11 cellular contexts compared by ENCODE assay signal in the genomic region with DNA sequence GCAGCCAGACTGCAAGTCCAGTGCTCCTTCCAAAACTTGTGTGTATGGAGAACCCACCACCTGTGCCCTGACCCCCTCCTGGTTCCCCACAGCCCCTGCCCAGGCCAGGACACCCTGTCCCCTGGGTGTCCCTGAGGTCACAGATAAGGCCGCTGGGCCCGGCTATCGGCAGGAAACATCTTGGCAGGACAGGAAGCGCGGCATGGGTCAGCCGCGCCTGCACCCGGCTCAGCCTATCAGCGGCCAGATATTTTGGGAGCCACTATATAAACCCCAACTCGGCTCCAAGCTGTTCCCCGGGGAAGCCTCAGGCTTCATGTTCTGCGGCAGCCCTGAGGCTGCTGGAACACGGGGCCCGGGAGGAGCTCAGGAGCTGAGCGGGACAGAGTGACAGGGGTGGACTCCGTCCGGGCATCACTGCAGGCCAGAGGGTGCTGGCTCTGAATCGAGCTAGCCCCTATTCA.
DNase-seq lines count a peak whose midpoint lies in the region; ATAC-seq and TF ChIP-seq lines count a peak whose summit lies in the region.
"Had no signal": no experiment of that assay in that cellular context is flagged by ENCODE, and none has a peak within 500 bp of the region (broad histone marks: within the 10 kb centered on the region; RNA-seq: fewer than 3 reads in every experiment).

No MANE protein-coding gene starts in this region.

- H3K27me3 ChIP-seq in H7 (ENCODE audit: control insufficient read depth, insufficient read depth, low read length) (no peaks in the 10 kb centered on the region), brain microvascular endothelial cell (replicated peaks) (no peaks in the 10 kb centered on the region)
- H3K27me3 ChIP-seq in CD8-positive, alpha-beta memory T cell (ENCODE audit: insufficient read depth, low read length, poor library complexity, severe bottlenecking) = no peaks in the 10 kb centered on the region

- H3K27ac Mint-ChIP-seq in stimulated activated naive B cell treated with anti-CD40 and anti-IgM and Interleukin-4, amounts not matched to agents 10 μg/mL and 1 μg/mL and 100 μg/mL, for 72 hours = peak overlapping the region; percentile 33
- no peak overlapping the region for H3K27ac Mint-ChIP-seq in CD8-positive, alpha-beta memory T cell
- H3K27ac Mint-ChIP-seq: brain had no signal

- H3K36me3 Mint-ChIP-seq in stimulated activated naive B cell treated with anti-CD40 and anti-IgM and Interleukin-4, amounts not matched to agents 10 μg/mL and 1 μg/mL and 100 μg/mL, for 72 hours = peaks cover 4 to 8% of the 10 kb centered on the region in 2 donors
- H3K36me3 Mint-ChIP-seq in CD8-positive, alpha-beta memory T cell = no peaks in the 10 kb centered on the region
- H3K36me3 Mint-ChIP-seq: brain had no signal

- H3K4me3 Mint-ChIP-seq in stimulated activated naive B cell treated with anti-CD40 and anti-IgM and Interleukin-4, amounts not matched to agents 10 μg/mL and 1 μg/mL and 100 μg/mL, for 72 hours = no peak overlapping the region
- H3K4me3 Mint-ChIP-seq in CD8-positive, alpha-beta memory T cell = no peak overlapping the region
- H3K4me3 Mint-ChIP-seq: brain had no signal

- POLR2A ChIA-PET in CD8-positive, alpha-beta memory T cell (lab: Charles Lee) = no interaction called here

- ATAC-seq in stimulated activated naive B cell treated with anti-CD40 and anti-IgM and Interleukin-4, amounts not matched to agents 10 μg/mL and 1 μg/mL and 100 μg/mL, for 72 hours (replicated peaks) = no peak
- ATAC-seq in GM19023 (IDR thresholded peaks at IDR 0.05; ENCODE audit: unreplicated experiment) = no peak

- H3K36me3 ChIP-seq in H7 (replicated peaks; ENCODE audit: control insufficient read depth, insufficient read depth, low read length) (no peaks in the 10 kb centered on the region), brain microvascular endothelial cell (replicated peaks) (no peaks in the 10 kb centered on the region)
- H3K36me3 ChIP-seq in CD8-positive, alpha-beta memory T cell (ENCODE audit: insufficient read depth, low read length) = no peaks in the 10 kb centered on the region

- H3K4me3 ChIP-seq in H7 (ENCODE audit: insufficient read depth, low read depth, low read length) (no peak overlapping the region), brain microvascular endothelial cell (ENCODE audit: low read depth, low read length) (no peak overlapping the region)
- no peak overlapping the region for H3K4me3 ChIP-seq in CD8-positive, alpha-beta memory T cell (ENCODE audit: low read length)

- DNase-seq in H7 = peak; percentile 33
- peak; percentile 14 for DNase-seq in brain microvascular endothelial cell
- peak; percentile 20 for DNase-seq in inferior parietal cortex (ENCODE audit: extremely low spot score)
- DNase-seq in stimulated activated naive B cell treated with anti-CD40 and anti-IgM and Interleukin-4, amounts not matched to agents 10 μg/mL and 1 μg/mL and 100 μg/mL, for 72 hours = no peak
- DNase-seq in CD8-positive, alpha-beta memory T cell = no peak
- no peak for DNase-seq in DMS 273 (lab: John Stamatoyannopoulos, UW; ENCODE audit: unreplicated experiment)
- no peak for DNase-seq in NCI-H446 (lab: John Stamatoyannopoulos, UW)
- DNase-seq: Caco-2, NCI-H2081 treated with DMSO at 0.1 percent for 48 hours had no signal

- no peak overlapping the region for H3K27ac ChIP-seq in brain microvascular endothelial cell
- no peak overlapping the region for H3K27ac ChIP-seq in CD8-positive, alpha-beta memory T cell (ENCODE audit: low read depth, low read length)

- no peak for TF ChIP-seq CTCF in brain microvascular endothelial cell (IDR thresholded peaks at IDR 0.05; ENCODE audit: low read depth, low read length, missing control alignments)

- H3K4me1 Mint-ChIP-seq in stimulated activated naive B cell treated with anti-CD40 and anti-IgM and Interleukin-4, amounts not matched to agents 10 μg/mL and 1 μg/mL and 100 μg/mL, for 72 hours = peaks cover 45 to 65% of the 10 kb centered on the region in 2 donors
- H3K4me1 Mint-ChIP-seq in CD8-positive, alpha-beta memory T cell = peaks cover 44 to 60% (median 55%) of the 10 kb centered on the region in 3 donors
- H3K4me1 Mint-ChIP-seq: brain had no signal

- H3K4me1 ChIP-seq in CD8-positive, alpha-beta memory T cell (ENCODE audit: insufficient read depth, low read length) = peaks cover 60% of the 10 kb centered on the region

- no peaks in the 10 kb centered on the region for H3K27me3 Mint-ChIP-seq in stimulated activated naive B cell treated with anti-CD40 and anti-IgM and Interleukin-4, amounts not matched to agents 10 μg/mL and 1 μg/mL and 100 μg/mL, for 72 hours
- H3K27me3 Mint-ChIP-seq in CD8-positive, alpha-beta memory T cell = peaks cover 0 to 2% of the 10 kb centered on the region in 2 donors

- peaks cover 3 to 5% of the 10 kb centered on the region in 2 donors for H3K9me3 Mint-ChIP-seq in stimulated activated naive B cell treated with anti-CD40 and anti-IgM and Interleukin-4, amounts not matched to agents 10 μg/mL and 1 μg/mL and 100 μg/mL, for 72 hours
- no peaks in the 10 kb centered on the region for H3K9me3 Mint-ChIP-seq in CD8-positive, alpha-beta memory T cell

- no peaks in the 10 kb centered on the region for H3K9me3 ChIP-seq in CD8-positive, alpha-beta memory T cell (ENCODE audit: low read length)
- H3K9me3 ChIP-seq: Caco-2 had no signal

- in situ Hi-C loops in brain microvascular endothelial cell (cut with HindIII; ENCODE audit: low pct_ligation_motif_present, low sequenced_read_pairs) = no loop called here

- CTCF ChIA-PET in CD8-positive, alpha-beta memory T cell (lab: Charles Lee) = interaction anchor here (2.2 kb wide), 1 partner anchor 11 kb away, joined by 10 read pairs; no protein-coding TSS in a partner anchor

Comparison
In these comparisons a context has a peak if more than half of its experiments do, and no peak if none do; other contexts are left out.
1. DNase-seq: peak in H7 (single experiment), brain microvascular endothelial cell (single experiment) and inferior parietal cortex (single experiment); none in stimulated activated naive B cell treated with anti-CD40 and anti-IgM and Interleukin-4, amounts not matched to agents 10 μg/mL and 1 μg/mL and 100 μg/mL, for 72 hours (single experiment), CD8-positive, alpha-beta memory T cell (0 of 5), DMS 273 (single experiment) and NCI-H446 (0 of 2).